In genomic region chrX:102599950-102600579, GRCh38 we compare ENCODE assay signal across 1 cellular context.
TF ChIP-seq lines count a peak whose summit lies in the region.

No MANE protein-coding gene starts in this region.

TF ChIP-seq in HepG2, 621 proteins besides CTCF, POLR2A, EP300 and RAD21 (continued from another document):
- TF ChIP-seq ZNF605 (CRISPR knock-in tag; IDR thresholded peaks at IDR 0.05) (no peak), UBTF (CRISPR knock-in tag; IDR thresholded peaks at IDR 0.05) (no peak), THRA (CRISPR knock-in tag; IDR thresholded peaks at IDR 0.05; ENCODE audit: borderline replicate concordance) (no peak), CCDC6 (CRISPR knock-in tag; IDR thresholded peaks at IDR 0.05) (no peak), FOSL2 (CRISPR knock-in tag; IDR thresholded peaks at IDR 0.05) (no peak), GPBP1L1 (CRISPR knock-in tag; IDR thresholded peaks at IDR 0.05) (no peak), KLF11 (CRISPR knock-in tag; IDR thresholded peaks at IDR 0.05) (no peak), PBX2 (CRISPR knock-in tag; IDR thresholded peaks at IDR 0.05) (no peak), ZNF326 (CRISPR knock-in tag; IDR thresholded peaks at IDR 0.05; ENCODE audit: borderline replicate concordance) (no peak), KDM2A (CRISPR knock-in tag; IDR thresholded peaks at IDR 0.05; ENCODE audit: borderline replicate concordance, low read depth) (no peak), JARID2 (CRISPR knock-in tag; IDR thresholded peaks at IDR 0.05; ENCODE audit: insufficient replicate concordance) (no peak), ZNF143 (CRISPR knock-in tag; IDR thresholded peaks at IDR 0.05) (no peak)
TF ChIP-seq in HepG2: peak in this region for 0.
